ENCODE assay signal across 8 cellular contexts in the genomic region with DNA sequence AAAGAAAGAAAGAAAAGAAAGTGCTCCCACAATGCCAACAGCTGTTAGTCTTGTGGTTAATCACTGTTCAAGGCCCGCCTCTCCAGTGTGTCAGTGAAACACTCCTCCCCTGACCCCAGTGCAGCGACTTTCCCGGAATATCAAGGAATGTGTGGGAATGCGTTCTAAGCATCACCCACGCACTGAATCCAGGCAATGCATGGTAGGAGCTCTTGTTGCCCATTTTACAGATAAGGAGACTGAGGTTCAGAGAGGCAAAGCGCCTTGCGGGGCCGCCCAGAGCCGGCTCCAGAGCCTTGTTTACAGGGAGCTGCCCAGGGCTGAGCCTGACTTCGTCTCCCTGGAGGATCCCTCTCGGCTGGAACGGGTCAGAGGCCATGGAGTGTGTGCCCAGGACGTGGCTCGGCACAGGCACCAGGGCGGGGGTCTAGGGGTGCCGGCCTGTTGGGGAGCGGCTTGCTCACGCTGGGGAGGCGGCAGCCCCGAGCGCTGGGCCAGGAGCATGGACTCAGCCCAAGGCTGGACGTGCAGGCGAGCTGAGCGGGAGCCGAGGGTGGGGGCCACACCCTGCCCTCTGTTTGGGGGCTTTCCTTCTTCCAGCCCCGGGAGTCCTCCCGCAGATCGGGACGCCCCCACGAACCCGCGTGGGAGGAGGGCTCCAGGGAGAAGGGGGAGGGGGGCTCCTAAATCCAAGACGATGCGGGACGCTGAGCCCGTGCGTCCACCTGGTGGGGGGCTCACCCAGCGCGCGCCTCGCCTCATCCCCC. TPM values are rescaled to one million over a fixed set of nuclear protein-coding genes. Genes with fewer than 3 reads are reported as not detected.
DNase-seq lines count a peak whose midpoint lies in the region; ATAC-seq and TF ChIP-seq lines count a peak whose summit lies in the region.

No MANE protein-coding gene starts in this region.

- H3K36me3 ChIP-seq in SK-N-SH (replicated peaks in 1 of 2; ENCODE audit: control insufficient read depth in 1 of 2, insufficient read depth in 2 of 2, low read length in 1 of 2) (peaks cover 27 to 32% of the 10 kb centered on the region in 2 experiments), mesodermal cell (ENCODE audit: control insufficient read depth, insufficient read depth, low read length) (peaks cover 31% of the 10 kb centered on the region), urinary bladder (ENCODE audit: insufficient read depth) (peaks cover 6% of the 10 kb centered on the region)
- H3K36me3 ChIP-seq in effector memory CD4-positive, alpha-beta T cell (ENCODE audit: control insufficient read depth, insufficient read depth, low read length): peaks cover 36% of the 10 kb centered on the region

- H2AFZ ChIP-seq in SK-N-SH (ENCODE audit: low read depth): peak overlapping the region; percentile 63

- peak; percentile 95 for DNase-seq in AG10803 (ENCODE audit: low read depth)
- DNase-seq in SK-N-SH: peak; percentile 73
- DNase-seq in effector memory CD4-positive, alpha-beta T cell: no peak
- DNase-seq in mucosa of gallbladder (ENCODE audit: low spot score): no peak
- no peak for DNase-seq in superior temporal gyrus (ENCODE audit: extremely low spot score)

- H3K9me3 ChIP-seq in SK-N-SH (no peaks in the 10 kb centered on the region), mesodermal cell (ENCODE audit: control insufficient read depth, low read length) (peaks cover 17% of the 10 kb centered on the region)
- no peaks in the 10 kb centered on the region for H3K9me3 ChIP-seq in effector memory CD4-positive, alpha-beta T cell (ENCODE audit: control insufficient read depth, low read length)

- no peaks in the 10 kb centered on the region for H3K27me3 ChIP-seq in SK-N-SH (ENCODE audit: insufficient read depth)
- no peaks in the 10 kb centered on the region for H3K27me3 ChIP-seq in effector memory CD4-positive, alpha-beta T cell (replicated peaks; ENCODE audit: control insufficient read depth, insufficient read depth, low read length, poor library complexity, severe bottlenecking)

- CTCF ChIA-PET in SK-N-SH (lab: Yijun Ruan, JAX): interaction anchor here (0.7 to 2.0 kb wide), 6 partner anchors 9 to 219 kb away, joined by 3 to 11 read pairs (median 3); a partner anchor contains a TSS

- H3K9me2 ChIP-seq in SK-N-SH: no peaks in the 10 kb centered on the region

- TF ChIP-seq RAD21 in SK-N-SH (IDR thresholded peaks at IDR 0.05; ENCODE audit: low read length): no peak

- H3K79me2 ChIP-seq in SK-N-SH (ENCODE audit: insufficient read depth): peaks cover 26% of the 10 kb centered on the region

- WGBS in SK-N-SH (ENCODE audit: low lambda C conversion rate): 54% methylated on average over 9 of the region's 41 CpGs
- 27 to 34% methylated on average over 19 to 22 of the region's 41 CpGs for WGBS in mesodermal cell (ENCODE audit: insufficient coverage in 2 of 2), 2 experiments
- 7% methylated on average over 41 of the region's 41 CpGs for WGBS in urinary bladder

- peak; percentile 17 for ATAC-seq in GM21717 (IDR thresholded peaks at IDR 0.05; ENCODE audit: unreplicated experiment)

- H3F3A ChIP-seq in SK-N-SH (replicated peaks; ENCODE audit: insufficient read depth): peaks cover 7% of the 10 kb centered on the region

- H3K9ac ChIP-seq in SK-N-SH: peak overlapping the region; percentile 89

- peak overlapping the region; percentile 73 to 76 for H3K27ac ChIP-seq in SK-N-SH (ENCODE audit: low read depth in 2 of 2, low read length in 1 of 2)
- H3K27ac ChIP-seq in effector memory CD4-positive, alpha-beta T cell (ENCODE audit: insufficient read depth, low read length, poor library complexity, severe bottlenecking): peak overlapping the region; percentile 55
- peak overlapping the region; percentile 55 for H3K27ac ChIP-seq in mesodermal cell (ENCODE audit: low read depth, low read length, severe bottlenecking)
- peak overlapping the region; percentile 89 for H3K27ac ChIP-seq in urinary bladder (ENCODE audit: low read depth)

- TF ChIP-seq EP300 in SK-N-SH (IDR thresholded peaks at IDR 0.05; ENCODE audit: borderline replicate concordance in 1 of 2, low read depth in 1 of 2, low read length in 1 of 2): no peak

- H3K4me3 ChIP-seq in AG10803 (ENCODE audit: low read length) (peak overlapping the region; percentile 92), SK-N-SH (ENCODE audit: low read depth in 2 of 2, low read length in 1 of 2) (peak overlapping the region; percentile 88), mesodermal cell (ENCODE audit: extremely low read depth, insufficient read depth, low read length, poor library complexity, severe bottlenecking) (peak overlapping the region; percentile 76), urinary bladder (ENCODE audit: low read depth, low read length) (peak overlapping the region; percentile 97)
- peak overlapping the region; percentile 89 for H3K4me3 ChIP-seq in effector memory CD4-positive, alpha-beta T cell (ENCODE audit: insufficient read depth, low read depth, low read length, poor library complexity, severe bottlenecking)

- H3K4me2 ChIP-seq in SK-N-SH: peak overlapping the region; percentile 98

- peaks cover 9 to 23% of the 10 kb centered on the region in 2 experiments; a peak in 2 of 4 replicates for H3K4me1 ChIP-seq in SK-N-SH (ENCODE audit: control insufficient read depth in 1 of 2, insufficient read depth in 2 of 2, low read depth in 1 of 2, low read length in 1 of 2)
- peaks cover 36% of the 10 kb centered on the region for H3K4me1 ChIP-seq in effector memory CD4-positive, alpha-beta T cell (ENCODE audit: control insufficient read depth, insufficient read depth, low read length, poor library complexity, severe bottlenecking)
- peaks cover 14% of the 10 kb centered on the region for H3K4me1 ChIP-seq in mesodermal cell (ENCODE audit: control insufficient read depth, insufficient read depth, low read length, poor library complexity, severe bottlenecking)
- H3K4me1 ChIP-seq in urinary bladder (ENCODE audit: insufficient read depth): no peaks in the 10 kb centered on the region

- H4K20me1 ChIP-seq in SK-N-SH (ENCODE audit: insufficient read depth): no peaks in the 10 kb centered on the region

- POLR2A ChIA-PET in SK-N-SH (lab: Yijun Ruan, JAX): interaction anchor here (0.7 to 1.9 kb wide), 3 partner anchors 14 to 30 kb away, joined by 3 to 7 read pairs (median 4); a partner anchor contains a TSS

- TF ChIP-seq CTCF in AG10803 (conservative IDR thresholded peaks at IDR 0.05; ENCODE audit: low read length) (no peak), SK-N-SH (IDR thresholded peaks at IDR 0.05) (no peak)

TF ChIP-seq in SK-N-SH, 30 proteins besides CTCF, POLR2A, EP300 and RAD21:
- TF ChIP-seq RCOR1 (IDR thresholded peaks at IDR 0.05; ENCODE audit: low read length) (0 out of 2 replicates have a peak, but pooled peaks have one; percentile 20), GATA2 (CRISPR knock-in tag; IDR thresholded peaks at IDR 0.05) (no peak)
- TF ChIP-seq, protein P1, sequence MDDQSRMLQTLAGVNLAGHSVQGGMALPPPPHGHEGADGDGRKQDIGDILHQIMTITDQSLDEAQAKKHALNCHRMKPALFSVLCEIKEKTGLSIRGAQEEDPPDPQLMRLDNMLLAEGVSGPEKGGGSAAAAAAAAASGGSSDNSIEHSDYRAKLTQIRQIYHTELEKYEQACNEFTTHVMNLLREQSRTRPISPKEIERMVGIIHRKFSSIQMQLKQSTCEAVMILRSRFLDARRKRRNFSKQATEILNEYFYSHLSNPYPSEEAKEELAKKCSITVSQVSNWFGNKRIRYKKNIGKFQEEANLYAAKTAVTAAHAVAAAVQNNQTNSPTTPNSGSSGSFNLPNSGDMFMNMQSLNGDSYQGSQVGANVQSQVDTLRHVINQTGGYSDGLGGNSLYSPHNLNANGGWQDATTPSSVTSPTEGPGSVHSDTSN (IDR thresholded peaks at IDR 0.05): peak; percentile 64; the same call in 1 of the 2 replicates

RNA-seq across cellular contexts. Expression of a gene that starts 0.8 kb away (rescaled TPM):
- polyA plus RNA-seq in SK-N-SH (2012; rRNA removed) (34.8 and 47.5 TPM in 2 replicates), urinary bladder (105 TPM)
- polyA plus RNA-seq in SK-N-SH (2012; cell fraction: cytosol; rRNA removed): 15.2 and 27.6 TPM in 2 replicates
- 38.6 and 69.7 TPM in 2 replicates for polyA plus RNA-seq in SK-N-SH (2012; cell fraction: nucleus; rRNA removed)
- polyA plus RNA-seq in mesodermal cell (2013, experiment 1 of 2): 42.1 TPM
- polyA plus RNA-seq in mesodermal cell (2013, experiment 2 of 2): 36.7 TPM
- total RNA-seq in urinary bladder (17.7 TPM), mucosa of gallbladder (67.0 TPM)

RNA-seq across cellular contexts. Expression of a gene that starts 18.2 kb away (rescaled TPM):
- polyA plus RNA-seq in SK-N-SH (2012; rRNA removed) (28.4 and 30.2 TPM in 2 replicates), urinary bladder (35.1 TPM)
- polyA plus RNA-seq in SK-N-SH (2012; cell fraction: cytosol; rRNA removed): 11.0 and 21.1 TPM in 2 replicates
- 29.1 and 30.8 TPM in 2 replicates for polyA plus RNA-seq in SK-N-SH (2012; cell fraction: nucleus; rRNA removed)
- 23.1 TPM for polyA plus RNA-seq in mesodermal cell (2013, experiment 1 of 2)
- 21.1 TPM for polyA plus RNA-seq in mesodermal cell (2013, experiment 2 of 2)
- total RNA-seq in urinary bladder (6.8 TPM), mucosa of gallbladder (42.1 TPM)

RNA-seq across cellular contexts. Expression of a gene that starts 21.1 kb away (rescaled TPM):
- polyA plus RNA-seq in SK-N-SH (2012; rRNA removed): 103 and 125 TPM in 2 replicates
- 65.8 and 85.2 TPM in 2 replicates for polyA plus RNA-seq in SK-N-SH (2012; cell fraction: cytosol; rRNA removed)
- polyA plus RNA-seq in SK-N-SH (2012; cell fraction: nucleus; rRNA removed): 98.3 and 147 TPM in 2 replicates
- 88.2 TPM for polyA plus RNA-seq in mesodermal cell (2013, experiment 1 of 2)
- polyA plus RNA-seq in mesodermal cell (2013, experiment 2 of 2): 72.8 TPM
- 27.3 TPM for total RNA-seq in urinary bladder
- 57.2 TPM for polyA plus RNA-seq in urinary bladder
- total RNA-seq in mucosa of gallbladder: 142 TPM

RNA-seq across cellular contexts. Expression of a gene that starts 32.0 kb away (rescaled TPM):
- polyA plus RNA-seq in SK-N-SH (2012; rRNA removed): 4.0 and 6.1 TPM in 2 replicates
- polyA plus RNA-seq in SK-N-SH (2012; cell fraction: cytosol; rRNA removed): 1.7 and 2.5 TPM in 2 replicates
- polyA plus RNA-seq in SK-N-SH (2012; cell fraction: nucleus; rRNA removed): 40.1 and 41.3 TPM in 2 replicates
- polyA plus RNA-seq in mesodermal cell (2013, experiment 1 of 2): 1.7 TPM
- polyA plus RNA-seq in mesodermal cell (2013, experiment 2 of 2): 1.8 TPM
- total RNA-seq in urinary bladder: 0.48 TPM
- 1.4 TPM for polyA plus RNA-seq in urinary bladder
- total RNA-seq in mucosa of gallbladder: 4.9 TPM

RNA-seq across cellular contexts. Expression of a gene that starts 39.0 kb away (rescaled TPM):
- polyA plus RNA-seq in SK-N-SH (2012; rRNA removed): 106 and 117 TPM in 2 replicates
- 54.1 and 69.2 TPM in 2 replicates for polyA plus RNA-seq in SK-N-SH (2012; cell fraction: cytosol; rRNA removed)
- 90.7 and 100 TPM in 2 replicates for polyA plus RNA-seq in SK-N-SH (2012; cell fraction: nucleus; rRNA removed)
- polyA plus RNA-seq in mesodermal cell (2013, experiment 1 of 2): 36.4 TPM
- 27.3 TPM for polyA plus RNA-seq in mesodermal cell (2013, experiment 2 of 2)
- 7.5 TPM for total RNA-seq in urinary bladder
- 32.1 TPM for polyA plus RNA-seq in urinary bladder
- 36.6 TPM for total RNA-seq in mucosa of gallbladder

Comparison
In these comparisons a context has a peak if more than half of its experiments do, and no peak if none do; other contexts are left out.
1. DNase-seq: peak in AG10803 (single experiment) and SK-N-SH (single experiment); none in effector memory CD4-positive, alpha-beta T cell (0 of 3), mucosa of gallbladder (single experiment) and superior temporal gyrus (single experiment).
2. Peak in every context shown above with its lines, with median percentiles within 50 percentile points of each other: H3K4me3 ChIP-seq and H3K27ac ChIP-seq.